ENCODE assay signal across 26 cellular contexts in genomic region chr15:40731034-40731433, GRCh38. TPM values are rescaled to one million over a fixed set of nuclear protein-coding genes. Genes with fewer than 3 reads are reported as not detected.
A peak's percentile ranks its signal among the peaks of the same experiment; 100 is the strongest.
DNase-seq lines count a peak whose midpoint lies in the region; ATAC-seq and TF ChIP-seq lines count a peak whose summit lies in the region.
"Had no signal": no experiment of that assay in that cellular context is flagged by ENCODE, and none has a peak within 500 bp of the region (broad histone marks: within the 10 kb centered on the region; RNA-seq: fewer than 3 reads in every experiment).

No MANE protein-coding gene starts in this region.

- WGBS in mesenchymal stem cell: 60% methylated on average over 3 of the region's 3 CpGs

- H3K27me3 ChIP-seq in HUES48 (ENCODE audit: control insufficient read depth, insufficient read depth, low read length): no peaks in the 10 kb centered on the region
- H3K27me3 ChIP-seq in mesenchymal stem cell (ENCODE audit: control insufficient read depth in 1 of 2, insufficient read depth in 1 of 2, low read length in 2 of 2): no peaks in the 10 kb centered on the region
- H3K27me3 ChIP-seq in brain microvascular endothelial cell (replicated peaks): no peaks in the 10 kb centered on the region
- H3K27me3 ChIP-seq: BE2C, suprapubic skin had no signal

- H3K27me3 Mint-ChIP-seq in activated CD4-positive, alpha-beta memory T cell treated with anti-CD3 and anti-CD28 coated beads, Interleukin-2, amount 10 ng/mL, durations not matched to agents 7 days and 5 days: no peaks in the 10 kb centered on the region
- no peaks in the 10 kb centered on the region for H3K27me3 Mint-ChIP-seq in activated CD4-positive, alpha-beta memory T cell treated with anti-CD3 and anti-CD28 coated beads for 36 hours
- no peaks in the 10 kb centered on the region for H3K27me3 Mint-ChIP-seq in T-cell

- POLR2A ChIA-PET in activated CD4-positive, alpha-beta memory T cell treated with anti-CD3 and anti-CD28 coated beads, Interleukin-2, amount 10 ng/mL, durations not matched to agents 7 days and 5 days (lab: Charles Lee): interaction anchor here (1.4 to 2.1 kb wide), 2 partner anchors 17 to 36 kb away, joined by 4 to 15 read pairs; partner anchors contain the start of gene RAD51
- POLR2A ChIA-PET in activated CD4-positive, alpha-beta memory T cell treated with anti-CD3 and anti-CD28 coated beads for 36 hours (lab: Charles Lee): no interaction called here
- POLR2A ChIA-PET in T-cell (lab: Charles Lee): no interaction called here

- intact Hi-C loops in activated CD4-positive, alpha-beta memory T cell treated with anti-CD3 and anti-CD28 coated beads for 36 hours (cut with micrococcal nuclease): no loop called here

- CTCF ChIA-PET in activated CD4-positive, alpha-beta memory T cell treated with anti-CD3 and anti-CD28 coated beads, Interleukin-2, amount 10 ng/mL, durations not matched to agents 7 days and 5 days (lab: Charles Lee): interaction anchor here (1.1 to 3.4 kb wide), 3 partner anchors 13 to 163 kb away, joined by 3 to 13 read pairs (median 6); partner anchors contain the start of gene VPS18
- CTCF ChIA-PET in activated CD4-positive, alpha-beta memory T cell treated with anti-CD3 and anti-CD28 coated beads for 36 hours (lab: Charles Lee): interaction anchor here (1.2 to 2.3 kb wide), 3 partner anchors 12 to 52 kb away, joined by 3 to 7 read pairs (median 5); no protein-coding TSS in a partner anchor
- CTCF ChIA-PET in T-cell (lab: Charles Lee): interaction anchor here in 1 of 2 donors (1.0 kb wide), 1 partner anchor 54 kb away, joined by 3 read pairs; no protein-coding TSS in a partner anchor

- H2BK5ac ChIP-seq in mesenchymal stem cell (ENCODE audit: low read depth, low read length, poor library complexity, severe bottlenecking): no peak overlapping the region

- no peak for DNase-seq in activated CD4-positive, alpha-beta memory T cell treated with anti-CD3 and anti-CD28 coated beads, Interleukin-2, amount 10 ng/mL, durations not matched to agents 7 days and 5 days
- DNase-seq in activated CD4-positive, alpha-beta memory T cell treated with anti-CD3 and anti-CD28 coated beads for 36 hours: no peak
- peak; percentile 71 for DNase-seq in choroid plexus epithelial cell (ENCODE audit: low read depth)
- DNase-seq in mesenchymal stem cell: no peak
- no peak for DNase-seq in T-cell
- no peak for DNase-seq in brain microvascular endothelial cell
- DNase-seq: activated CD4-positive, alpha-beta T cell treated with anti-CD3 and anti-CD28 coated beads, Interleukin-2, amount 50 U/mL, for 4 hours; activated naive CD4-positive, alpha-beta T cell; activated T-cell treated with anti-CD3 and anti-CD28 coated beads, Interleukin-2, amount 50 U/mL, for 1 hour; amygdala; BE2C; DMS79 treated with DMSO at 0.1 percent for 48 hours; effector CD8-positive, alpha-beta T cell; Kasumi-1; midbrain; NCI-H1092 treated with DMSO at 0.1 percent for 48 hours; NCI-H526 treated with DMSO at 0.1 percent for 48 hours had no signal

- TF ChIP-seq CTCF in choroid plexus epithelial cell (conservative IDR thresholded peaks at IDR 0.05; ENCODE audit: low read depth, low read length): no peak
- no peak for TF ChIP-seq CTCF in brain microvascular endothelial cell (IDR thresholded peaks at IDR 0.05; ENCODE audit: low read depth, low read length, missing control alignments)

- no peak overlapping the region for H3K14ac ChIP-seq in mesenchymal stem cell (ENCODE audit: low read length in 2 of 2)

- H3K27ac ChIP-seq in HUES48 (ENCODE audit: low read depth, low read length) (peak overlapping the region; percentile 73), mesenchymal stem cell (ENCODE audit: low read length, poor library complexity, severe bottlenecking) (no peak overlapping the region), brain microvascular endothelial cell (no peak overlapping the region)
- H3K27ac ChIP-seq: A549, parathyroid adenoma, RWPE1, suprapubic skin had no signal

- no peak overlapping the region for H2AK5ac ChIP-seq in mesenchymal stem cell (ENCODE audit: low read length, severe bottlenecking)

- H3K9ac ChIP-seq in HUES48 (ENCODE audit: low read depth, low read length): no peak overlapping the region
- peak overlapping the region; percentile 57 for H3K9ac ChIP-seq in mesenchymal stem cell (ENCODE audit: low read length)
- H3K9ac ChIP-seq: parathyroid adenoma had no signal

- H3K4me1 ChIP-seq in HUES48 (ENCODE audit: control insufficient read depth, insufficient read depth, low read length) (no peaks in the 10 kb centered on the region), mesenchymal stem cell (ENCODE audit: control insufficient read depth, insufficient read depth, low read depth, low read length) (no peaks in the 10 kb centered on the region)
- H3K4me1 ChIP-seq: A549, BE2C, parathyroid adenoma, suprapubic skin had no signal

- H3K4me1 Mint-ChIP-seq in activated CD4-positive, alpha-beta memory T cell treated with anti-CD3 and anti-CD28 coated beads, Interleukin-2, amount 10 ng/mL, durations not matched to agents 7 days and 5 days: no peaks in the 10 kb centered on the region
- H3K4me1 Mint-ChIP-seq in activated CD4-positive, alpha-beta memory T cell treated with anti-CD3 and anti-CD28 coated beads for 36 hours (ENCODE audit: low read depth): no peaks in the 10 kb centered on the region
- H3K4me1 Mint-ChIP-seq in T-cell: no peaks in the 10 kb centered on the region
- H3K4me1 Mint-ChIP-seq: nephron had no signal

- H3K27ac Mint-ChIP-seq in activated CD4-positive, alpha-beta memory T cell treated with anti-CD3 and anti-CD28 coated beads, Interleukin-2, amount 10 ng/mL, durations not matched to agents 7 days and 5 days: peak overlapping the region; percentile 4
- H3K27ac Mint-ChIP-seq in activated CD4-positive, alpha-beta memory T cell treated with anti-CD3 and anti-CD28 coated beads for 36 hours: no peak overlapping the region
- peak overlapping the region in 1 of 2 donors; percentile 48 for H3K27ac Mint-ChIP-seq in T-cell

- H3K36me3 ChIP-seq in HUES48 (ENCODE audit: control insufficient read depth, insufficient read depth, low read length) (peaks cover 68% of the 10 kb centered on the region), mesenchymal stem cell (ENCODE audit: control insufficient read depth in 1 of 2, insufficient read depth in 2 of 2, low read depth in 1 of 2, low read length in 2 of 2) (peaks cover 22 to 39% of the 10 kb centered on the region in 2 experiments), brain microvascular endothelial cell (replicated peaks) (peaks cover 20% of the 10 kb centered on the region)

- H3K4me3 ChIP-seq in HUES48 (ENCODE audit: low read depth, low read length): no peak overlapping the region
- no peak overlapping the region for H3K4me3 ChIP-seq in choroid plexus epithelial cell (ENCODE audit: low read depth, low read length)
- no peak overlapping the region for H3K4me3 ChIP-seq in mesenchymal stem cell (ENCODE audit: insufficient read depth in 1 of 2, low read depth in 1 of 2, low read length in 2 of 2)
- H3K4me3 ChIP-seq in brain microvascular endothelial cell (ENCODE audit: low read depth, low read length): no peak overlapping the region
- H3K4me3 ChIP-seq: A549, suprapubic skin had no signal

- H4K91ac ChIP-seq in mesenchymal stem cell (ENCODE audit: low read length): no peak overlapping the region

- no peak overlapping the region for H3K18ac ChIP-seq in mesenchymal stem cell (ENCODE audit: low read depth in 1 of 2, low read length in 2 of 2)

- peaks cover 61% of the 10 kb centered on the region for H3K36me3 Mint-ChIP-seq in activated CD4-positive, alpha-beta memory T cell treated with anti-CD3 and anti-CD28 coated beads, Interleukin-2, amount 10 ng/mL, durations not matched to agents 7 days and 5 days (ENCODE audit: low read depth)
- H3K36me3 Mint-ChIP-seq in activated CD4-positive, alpha-beta memory T cell treated with anti-CD3 and anti-CD28 coated beads for 36 hours: peaks cover 47% of the 10 kb centered on the region
- peaks cover 16% of the 10 kb centered on the region for H3K36me3 Mint-ChIP-seq in T-cell

- no peak overlapping the region for H2AFZ ChIP-seq in mesenchymal stem cell (ENCODE audit: low read depth, low read length)
- H2AFZ ChIP-seq: parathyroid adenoma had no signal

- in situ Hi-C loops in brain microvascular endothelial cell (cut with HindIII; ENCODE audit: low pct_ligation_motif_present, low sequenced_read_pairs): no loop called here

- H3K79me1 ChIP-seq in mesenchymal stem cell (replicated peaks; ENCODE audit: low read length, poor library complexity, severe bottlenecking): peaks cover 1% of the 10 kb centered on the region

- no peak overlapping the region for H4K8ac ChIP-seq in mesenchymal stem cell (ENCODE audit: low read length)

- H3K4me2 ChIP-seq in mesenchymal stem cell (ENCODE audit: low read length, poor library complexity, severe bottlenecking): no peak overlapping the region
- H3K4me2 ChIP-seq: A549 had no signal

- no peak overlapping the region for H2BK12ac ChIP-seq in mesenchymal stem cell (ENCODE audit: low read length in 2 of 2)

- no peak overlapping the region for H3K4ac ChIP-seq in mesenchymal stem cell (ENCODE audit: low read depth in 1 of 2, low read length in 2 of 2)

- ATAC-seq in GM21515 (IDR thresholded peaks at IDR 0.05; ENCODE audit: unreplicated experiment): no peak
- no peak for ATAC-seq in T-cell (replicated peaks in 1 of 4)
- ATAC-seq: A549, SK-N-SH treated with all-trans-retinoic acid at 6 μM for 48 hours had no signal

- no peak overlapping the region for H2BK120ac ChIP-seq in mesenchymal stem cell (ENCODE audit: low read depth, low read length)

- H3K9me3 ChIP-seq in HUES48 (ENCODE audit: control insufficient read depth, insufficient read depth, low read length) (no peaks in the 10 kb centered on the region), mesenchymal stem cell (ENCODE audit: control insufficient read depth, low read length) (no peaks in the 10 kb centered on the region)
- H3K9me3 ChIP-seq: A549, BE2C, suprapubic skin had no signal

- no peak overlapping the region for H2BK15ac ChIP-seq in mesenchymal stem cell (ENCODE audit: low read depth, poor library complexity, severe bottlenecking)

- H3K4me3 Mint-ChIP-seq in activated CD4-positive, alpha-beta memory T cell treated with anti-CD3 and anti-CD28 coated beads, Interleukin-2, amount 10 ng/mL, durations not matched to agents 7 days and 5 days: no peak overlapping the region
- no peak overlapping the region for H3K4me3 Mint-ChIP-seq in activated CD4-positive, alpha-beta memory T cell treated with anti-CD3 and anti-CD28 coated beads for 36 hours
- no peak overlapping the region for H3K4me3 Mint-ChIP-seq in T-cell
- H3K4me3 Mint-ChIP-seq: nephron had no signal

- H3K23ac ChIP-seq in mesenchymal stem cell (ENCODE audit: low read length in 2 of 2): no peak overlapping the region

- no peaks in the 10 kb centered on the region for H3K9me3 Mint-ChIP-seq in activated CD4-positive, alpha-beta memory T cell treated with anti-CD3 and anti-CD28 coated beads, Interleukin-2, amount 10 ng/mL, durations not matched to agents 7 days and 5 days
- no peaks in the 10 kb centered on the region for H3K9me3 Mint-ChIP-seq in activated CD4-positive, alpha-beta memory T cell treated with anti-CD3 and anti-CD28 coated beads for 36 hours
- H3K9me3 Mint-ChIP-seq in T-cell: no peaks in the 10 kb centered on the region
- H3K9me3 Mint-ChIP-seq: nephron had no signal

RNA-seq across cellular contexts. Expression of gene RMDN3, which starts 24.0 kb away (rescaled TPM):
- total RNA-seq in activated CD4-positive, alpha-beta memory T cell treated with anti-CD3 and anti-CD28 coated beads, Interleukin-2, amount 10 ng/mL, durations not matched to agents 7 days and 5 days: 10 to 100 TPM; 28.4 to 30.5 TPM
- total RNA-seq in activated CD4-positive, alpha-beta memory T cell treated with anti-CD3 and anti-CD28 coated beads for 36 hours: 10 to 100 TPM; 22.6 to 22.7 TPM
- polyA plus RNA-seq in mesenchymal stem cell (2013, experiment 1 of 2): 15.7 TPM
- 17.6 TPM for polyA plus RNA-seq in mesenchymal stem cell (2013, experiment 2 of 2)
- total RNA-seq in T-cell: 10 to 100 TPM; 23.9 to 32.3 (median 26.9) TPM

RNA-seq across cellular contexts. Expression of gene GCHFR, which starts 32.8 kb away (rescaled TPM):
- 10 to 100 TPM; 39.4 to 39.6 TPM for total RNA-seq in activated CD4-positive, alpha-beta memory T cell treated with anti-CD3 and anti-CD28 coated beads, Interleukin-2, amount 10 ng/mL, durations not matched to agents 7 days and 5 days
- total RNA-seq in activated CD4-positive, alpha-beta memory T cell treated with anti-CD3 and anti-CD28 coated beads for 36 hours: 10 to 100 TPM; 36.0 to 40.2 TPM
- polyA plus RNA-seq in mesenchymal stem cell (2013, experiment 1 of 2): 8.8 TPM
- 8.8 TPM for polyA plus RNA-seq in mesenchymal stem cell (2013, experiment 2 of 2)
- total RNA-seq in T-cell: 10 to 100 TPM; 13.7 to 29.9 (median 28.4) TPM

RNA-seq across cellular contexts. Expression of gene RAD51, which starts 36.1 kb away (rescaled TPM):
- total RNA-seq in activated CD4-positive, alpha-beta memory T cell treated with anti-CD3 and anti-CD28 coated beads, Interleukin-2, amount 10 ng/mL, durations not matched to agents 7 days and 5 days: 10 to 100 TPM; 50.9 to 60.4 TPM
- 10 to 100 TPM; 67.1 to 70.0 TPM for total RNA-seq in activated CD4-positive, alpha-beta memory T cell treated with anti-CD3 and anti-CD28 coated beads for 36 hours
- polyA plus RNA-seq in mesenchymal stem cell (2013, experiment 1 of 2): 2.8 TPM
- polyA plus RNA-seq in mesenchymal stem cell (2013, experiment 2 of 2): 2.9 TPM
- 1 to 10 TPM in 4 of 5 donors, under 1 TPM in 1; 0.85 to 2.5 (median 1.2) TPM for total RNA-seq in T-cell

RNA-seq across cellular contexts. Expression of gene C15orf62, which starts 38.7 kb away (rescaled TPM):
- 1 to 10 TPM; 1.1 to 1.2 TPM for total RNA-seq in activated CD4-positive, alpha-beta memory T cell treated with anti-CD3 and anti-CD28 coated beads, Interleukin-2, amount 10 ng/mL, durations not matched to agents 7 days and 5 days
- under 1 TPM; 0.39 to 0.43 TPM for total RNA-seq in activated CD4-positive, alpha-beta memory T cell treated with anti-CD3 and anti-CD28 coated beads for 36 hours
- 0.11 TPM for polyA plus RNA-seq in mesenchymal stem cell (2013, experiment 1 of 2)
- 0.04 TPM for polyA plus RNA-seq in mesenchymal stem cell (2013, experiment 2 of 2)
- 1 to 10 TPM in 4 of 5 donors, under 1 TPM in 1; 0.60 to 3.2 (median 2.4) TPM for total RNA-seq in T-cell
- total RNA-seq: glomerular endothelial cell had no signal

Comparison
In these comparisons a context has a peak if more than half of its experiments do, and no peak if none do; other contexts are left out.
1. RNA of gene RAD51, which starts 36.1 kb away (total RNA-seq): 67.1 to 70.0 TPM in activated CD4-positive, alpha-beta memory T cell treated with anti-CD3 and anti-CD28 coated beads for 36 hours and 50.9 to 60.4 TPM in activated CD4-positive, alpha-beta memory T cell treated with anti-CD3 and anti-CD28 coated beads, Interleukin-2, amount 10 ng/mL, durations not matched to agents 7 days and 5 days; 0.85 to 2.5 TPM in T-cell; every median in the first group is over 10 times any median in the second.